In genomic region chr9:97277953-97278352, GRCh38 we compare ENCODE assay signal across 22 cellular contexts.
"Had no signal": no experiment of that assay in that cellular context is flagged by ENCODE, and none has a peak within 500 bp of the region (broad histone marks: within the 10 kb centered on the region; RNA-seq: fewer than 3 reads in every experiment).

No MANE protein-coding gene starts in this region.

- H3K9me3 ChIP-seq: ovary, psoas muscle, right lobe of liver, sigmoid colon, stomach, tibial artery, transverse colon, upper lobe of right lung, uterus had no signal

- H3K27me3 ChIP-seq: neural progenitor cell, ovary, right lobe of liver, sigmoid colon, stomach, tibial artery, transverse colon, upper lobe of right lung, uterus had no signal

- DNase-seq: natural killer cell; occipital lobe; ovary; psoas muscle; right cardiac atrium; right lobe of liver; sigmoid colon; small intestine; stimulated activated CD4-positive, alpha-beta T cell treated with anti-CD3 and anti-CD28 coated beads, Interleukin-15, amount 100 ng/mL, for 24 hours; stimulated activated CD4-positive, alpha-beta T cell treated with anti-CD3 and anti-CD28 coated beads, Interleukin-2, amount 100 ng/mL, for 24 hours; stimulated activated CD4-positive, alpha-beta T cell treated with anti-CD3 and anti-CD28 coated beads, Interleukin-2, amount 100 ng/mL, for 48 hours; stimulated activated CD4-positive, alpha-beta T cell treated with anti-CD3 and anti-CD28 coated beads, Interleukin-4, amount 100 ng/mL, for 24 hours; stimulated activated naive B cell treated with anti-CD40 and anti-IgM and Interleukin-4, amounts not matched to agents 10 μg/mL and 1 μg/mL and 100 μg/mL, for 72 hours; stimulated activated naive CD4-positive, alpha-beta T cell treated with Interleukin-2 at 50 U/mL for 16 hours; stomach; tibial artery; transverse colon; upper lobe of right lung; uterus had no signal

- H3K79me2 ChIP-seq: parathyroid adenoma had no signal

- H3K27ac ChIP-seq: neural progenitor cell, ovary, parathyroid adenoma, psoas muscle, right lobe of liver, sigmoid colon, stomach, tibial artery, transverse colon, upper lobe of right lung, uterus had no signal

- H3K4me1 ChIP-seq: neural progenitor cell, parathyroid adenoma, psoas muscle, right lobe of liver, sigmoid colon, stomach, tibial artery, transverse colon, upper lobe of right lung, uterus had no signal

- H3K36me3 ChIP-seq: ovary, uterus had no signal

- H3K4me3 ChIP-seq: neural progenitor cell, ovary, psoas muscle, right lobe of liver, sigmoid colon, stomach, tibial artery, transverse colon, upper lobe of right lung, uterus had no signal

- H2AFZ ChIP-seq: neural progenitor cell, parathyroid adenoma had no signal

- H3K4me2 ChIP-seq: neural progenitor cell had no signal

- H3K9ac ChIP-seq: neural progenitor cell, parathyroid adenoma had no signal

- FAIRE-seq: small intestine had no signal

- ATAC-seq: natural killer cell; psoas muscle; right cardiac atrium; right lobe of liver; stimulated activated effector memory CD8-positive, alpha-beta T cell treated with anti-CD3 and anti-CD28 coated beads, Interleukin-12 subunit alpha, Interleukin-12 subunit beta, amount 100 ng/mL, for 72 hours; stimulated activated naive B cell treated with anti-CD40 and anti-IgM and Interleukin-4, amounts not matched to agents 10 μg/mL and 1 μg/mL and 100 μg/mL, for 72 hours; upper lobe of right lung had no signal
